Comparison of ENCODE assay signal across 1 cellular context in genomic region chr10:13103554-13103953, GRCh38.
TF ChIP-seq lines count a peak whose summit lies in the region.

No MANE protein-coding gene starts in this region.

TF ChIP-seq in IMR-90, 13 proteins besides CTCF, POLR2A, EP300 and RAD21 (continued from another document):
- TF ChIP-seq ELK1 (IDR thresholded peaks at IDR 0.05; ENCODE audit: borderline replicate concordance, low read depth, low read length), result no peak
- TF ChIP-seq CEBPB (IDR thresholded peaks at IDR 0.05; ENCODE audit: low read depth, low read length), result no peak
- no peak for TF ChIP-seq NFE2L2 (IDR thresholded peaks at IDR 0.05; ENCODE audit: low read depth, low read length)
- TF ChIP-seq BHLHE40 (IDR thresholded peaks at IDR 0.05; ENCODE audit: low read depth, low read length), result no peak
- no peak for TF ChIP-seq MAZ (IDR thresholded peaks at IDR 0.05; ENCODE audit: borderline replicate concordance, low read depth, low read length)
- TF ChIP-seq CHD1 (IDR thresholded peaks at IDR 0.05; ENCODE audit: low read depth, low read length), result no peak
- TF ChIP-seq, protein P1, sequence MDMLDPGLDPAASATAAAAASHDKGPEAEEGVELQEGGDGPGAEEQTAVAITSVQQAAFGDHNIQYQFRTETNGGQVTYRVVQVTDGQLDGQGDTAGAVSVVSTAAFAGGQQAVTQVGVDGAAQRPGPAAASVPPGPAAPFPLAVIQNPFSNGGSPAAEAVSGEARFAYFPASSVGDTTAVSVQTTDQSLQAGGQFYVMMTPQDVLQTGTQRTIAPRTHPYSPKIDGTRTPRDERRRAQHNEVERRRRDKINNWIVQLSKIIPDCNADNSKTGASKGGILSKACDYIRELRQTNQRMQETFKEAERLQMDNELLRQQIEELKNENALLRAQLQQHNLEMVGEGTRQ (IDR thresholded peaks at IDR 0.05; ENCODE audit: low read depth, low read length), result no peak
- TF ChIP-seq MXI1 (IDR thresholded peaks at IDR 0.05; ENCODE audit: borderline replicate concordance, low read depth, low read length), result no peak
- no peak for TF ChIP-seq RCOR1 (IDR thresholded peaks at IDR 0.05; ENCODE audit: insufficient replicate concordance, low read length)
- TF ChIP-seq SMC3 (IDR thresholded peaks at IDR 0.05; ENCODE audit: low read depth, low read length), result no peak
